ENCODE assay signal across 24 cellular contexts in genomic region chr2:67930156-67930555, GRCh38.
DNase-seq lines count a peak whose midpoint lies in the region; ATAC-seq and TF ChIP-seq lines count a peak whose summit lies in the region.
"Had no signal": no experiment of that assay in that cellular context is flagged by ENCODE, and none has a peak within 500 bp of the region (broad histone marks: within the 10 kb centered on the region; RNA-seq: fewer than 3 reads in every experiment).

No MANE protein-coding gene starts in this region.

- peaks cover 42% of the 10 kb centered on the region for H3K4me1 ChIP-seq in HUES64 (ENCODE audit: insufficient read depth, low read length)
- H3K4me1 ChIP-seq: BE2C, right lobe of liver, upper lobe of right lung had no signal

- H3K36me3 ChIP-seq in HUES64 (ENCODE audit: insufficient read depth, low read length) (no peaks in the 10 kb centered on the region), WERI-Rb-1 (no peaks in the 10 kb centered on the region)
- H3K36me3 ChIP-seq: BE2C, neutrophil, right lobe of liver, upper lobe of right lung had no signal

- 16% methylated on average over 3 of the region's 3 CpGs for WGBS in HUES64

- no peak for TF ChIP-seq CTCF in WERI-Rb-1 (IDR thresholded peaks at IDR 0.05; ENCODE audit: low read depth, low read length)

- ATAC-seq in left cardiac atrium = no peak
- no peak for ATAC-seq in HG02840 (IDR thresholded peaks at IDR 0.05; ENCODE audit: low FRiP score, unreplicated experiment)
- ATAC-seq: HCT116; right lobe of liver; stimulated activated naive B cell treated with anti-CD40 and anti-IgM and Interleukin-4, amounts not matched to agents 10 μg/mL and 1 μg/mL and 100 μg/mL, for 72 hours; upper lobe of right lung had no signal

- intact Hi-C loops in left cardiac atrium (cut with DNase I) = no loop called here

- DNase-seq in DMS 273 (lab: John Stamatoyannopoulos, UW; ENCODE audit: unreplicated experiment) (peak; percentile 92), NCI-H82 treated with DMSO at 0.1 percent for 48 hours (lab: John Stamatoyannopoulos, UW; ENCODE audit: unreplicated experiment) (peak; percentile 62), iPS DF 4.7 (ENCODE audit: extremely low read depth, low spot score) (peak; percentile 92), NCI-H526 (lab: John Stamatoyannopoulos, UW) (no peak), left cardiac atrium (no peak), WERI-Rb-1 (no peak)
- DNase-seq: activated B cell treated with CpG ODN at 0.5 μM for 24 hours; activated CD4-positive, alpha-beta T cell treated with anti-CD3 and anti-CD28 coated beads, Interleukin-2, amount 50 U/mL, for 1 hour; activated T-cell treated with anti-CD3 and anti-CD28 coated beads, Interleukin-2, amount 50 U/mL, for 48 hours; BE2C; CD8-positive, alpha-beta memory T cell; dorsolateral prefrontal cortex; Karpas-422; NCI-H1436; NK-92 treated with Interleukin-12 subunit alpha and Interleukin-12 subunit beta, amount 100 ng/mL, for 24 hours; right lobe of liver; SHP77 treated with DMSO at 0.1 percent for 48 hours; stimulated activated CD4-positive, alpha-beta T cell treated with anti-CD3 and anti-CD28 coated beads, Interleukin-12 subunit alpha, Interleukin-12 subunit beta, amount 100 ng/mL, for 4 hours; stimulated activated naive B cell treated with anti-CD40 and anti-IgM and Interleukin-4, amounts not matched to agents 10 μg/mL and 1 μg/mL and 100 μg/mL, for 72 hours; upper lobe of right lung had no signal

- H3K4me3 ChIP-seq in HUES64 (ENCODE audit: low read length) = no peak overlapping the region
- no peak overlapping the region for H3K4me3 ChIP-seq in WERI-Rb-1 (ENCODE audit: low read depth, low read length)
- H3K4me3 ChIP-seq: dorsolateral prefrontal cortex, right lobe of liver, upper lobe of right lung had no signal

- peak overlapping the region; percentile 58; the same call in 1 of the 2 replicates for H3K27ac ChIP-seq in HUES64 (ENCODE audit: low read depth, low read length)
- no peak overlapping the region for H3K27ac ChIP-seq in WERI-Rb-1
- H3K27ac ChIP-seq: dorsolateral prefrontal cortex, neutrophil, right lobe of liver, upper lobe of right lung had no signal

- H3K27me3 ChIP-seq in HUES64 (ENCODE audit: insufficient read depth, low read length) (no peaks in the 10 kb centered on the region), WERI-Rb-1 (ENCODE audit: insufficient read depth, low read depth, severe bottlenecking) (peaks cover 24% of the 10 kb centered on the region)
- H3K27me3 ChIP-seq: BE2C, right lobe of liver, upper lobe of right lung had no signal

- H3K9me3 ChIP-seq in HUES64 (ENCODE audit: insufficient read depth, low read depth, low read length) = no peaks in the 10 kb centered on the region
- no peaks in the 10 kb centered on the region for H3K9me3 ChIP-seq in WERI-Rb-1 (ENCODE audit: severe bottlenecking)
- H3K9me3 ChIP-seq: BE2C, neutrophil, right lobe of liver, upper lobe of right lung had no signal

- H3K9ac ChIP-seq in HUES64 (ENCODE audit: low read depth, low read length) = no peak overlapping the region

Comparison
In these comparisons a context has a peak if more than half of its experiments do, and no peak if none do; other contexts are left out.
1. DNase-seq: peak in DMS 273 (single experiment), NCI-H82 treated with DMSO at 0.1 percent for 48 hours (single experiment) and iPS DF 4.7 (single experiment); none in NCI-H526 (0 of 2), left cardiac atrium (single experiment) and WERI-Rb-1 (single experiment).